ENCODE assay signal across 2 cellular contexts in the genomic region with DNA sequence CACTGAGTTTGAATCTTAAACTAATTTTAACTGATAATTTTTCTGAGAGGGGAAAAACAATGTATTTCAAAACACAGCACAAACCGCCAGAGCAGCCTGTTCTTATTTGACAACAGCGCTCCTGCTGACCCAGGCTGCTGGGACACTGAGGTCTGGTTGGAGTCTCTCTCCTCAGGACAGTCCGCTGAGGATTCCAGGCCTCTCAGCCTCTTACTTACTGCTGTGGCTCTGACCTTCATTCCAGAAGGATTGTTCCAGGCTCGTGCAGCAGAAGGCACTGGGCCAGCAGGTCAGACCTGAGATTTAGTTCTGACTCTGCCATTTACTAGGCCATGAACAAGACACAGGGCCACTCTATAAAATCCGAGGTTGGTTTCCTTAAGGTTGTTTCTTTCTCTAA.
TF ChIP-seq lines count a peak whose summit lies in the region.

No MANE protein-coding gene starts in this region.

TF ChIP-seq in HepG2, 621 proteins besides CTCF, POLR2A, EP300 and RAD21:
- TF ChIP-seq EEA1 (CRISPR knock-in tag; IDR thresholded peaks at IDR 0.05; ENCODE audit: borderline replicate concordance) (no peak), ZNF441 (CRISPR knock-in tag; IDR thresholded peaks at IDR 0.05; ENCODE audit: borderline replicate concordance) (no peak)

TF ChIP-seq in H1, 55 proteins besides CTCF, POLR2A, EP300 and RAD21:
- no peak for TF ChIP-seq SAP30 (IDR thresholded peaks at IDR 0.05; ENCODE audit: insufficient read depth, insufficient replicate concordance, low read length)
- no peak for TF ChIP-seq CHD1 (IDR thresholded peaks at IDR 0.05; ENCODE audit: low read depth, low read length)
- no peak for TF ChIP-seq CBX5 (IDR thresholded peaks at IDR 0.05; ENCODE audit: low read depth, low read length)
- TF ChIP-seq SIRT6 (IDR thresholded peaks at IDR 0.05; ENCODE audit: low read length), result no peak
TF ChIP-seq in H1: peak in this region for 0.
